Comparison of ENCODE assay signal across 1 cellular context in genomic region chr6:156933201-156934053, GRCh38.
TF ChIP-seq lines count a peak whose summit lies in the region.

No MANE protein-coding gene starts in this region.

TF ChIP-seq in HepG2, 621 proteins besides CTCF, POLR2A, EP300 and RAD21 (continued from another document and continues in another):
- TF ChIP-seq TBX3 (IDR thresholded peaks at IDR 0.05; ENCODE audit: borderline replicate concordance) (0 out of 2 replicates have a peak, but pooled peaks have one; percentile 14), FIP1L1 (IDR thresholded peaks at IDR 0.05; ENCODE audit: borderline replicate concordance, insufficient read depth, low read depth, low read length) (no peak), GABPB1 (CRISPR knock-in tag; IDR thresholded peaks at IDR 0.05) (no peak), KAT7 (CRISPR knock-in tag; IDR thresholded peaks at IDR 0.05; ENCODE audit: borderline replicate concordance) (peak; percentile 35; the same call in 1 of the 2 replicates), ZNF629 (CRISPR knock-in tag; conservative IDR thresholded peaks at IDR 0.05) (0 out of 2 replicates have a peak, but pooled peaks have one; percentile 33), ZNF501 (CRISPR knock-in tag; IDR thresholded peaks at IDR 0.05) (no peak), PHF8 (CRISPR knock-in tag; IDR thresholded peaks at IDR 0.05) (peak; percentile 45; the same call in 1 of the 2 replicates), KIAA2018 (CRISPR knock-in tag; IDR thresholded peaks at IDR 0.05; ENCODE audit: borderline replicate concordance) (no peak), TCF7 (IDR thresholded peaks at IDR 0.05; ENCODE audit: low read depth) (0 out of 2 replicates have a peak, but pooled peaks have one; percentile 32), MYPOP (CRISPR knock-in tag; IDR thresholded peaks at IDR 0.05) (peak; percentile 62; the same call in 1 of the 2 replicates), FOSL2 (CRISPR knock-in tag; IDR thresholded peaks at IDR 0.05) (peak; percentile 19; the same call in 1 of the 2 replicates), FOXP4 (CRISPR knock-in tag; IDR thresholded peaks at IDR 0.05) (peak; percentile 92), SP5 (CRISPR knock-in tag; IDR thresholded peaks at IDR 0.05; ENCODE audit: borderline replicate concordance, low read depth) (peak; percentile 77; the same call in 1 of the 2 replicates), NCOA2 (CRISPR knock-in tag; IDR thresholded peaks at IDR 0.05) (peak; percentile 65; the same call in 1 of the 2 replicates), ZNF605 (CRISPR knock-in tag; IDR thresholded peaks at IDR 0.05) (peak; percentile 68; the same call in 1 of the 2 replicates), DDIT3 (CRISPR knock-in tag; IDR thresholded peaks at IDR 0.05) (no peak), PHF5A (CRISPR knock-in tag; IDR thresholded peaks at IDR 0.05; ENCODE audit: low read depth, unreplicated experiment) (no peak), CEBPG (CRISPR knock-in tag; IDR thresholded peaks at IDR 0.05) (peak; percentile 54), ZBTB43 (CRISPR knock-in tag; conservative IDR thresholded peaks at IDR 0.05) (peak; percentile 41), GFI1 (CRISPR knock-in tag; IDR thresholded peaks at IDR 0.05; ENCODE audit: borderline replicate concordance) (0 out of 2 replicates have a peak, but pooled peaks have one; percentile 40), ZNF430 (CRISPR knock-in tag; IDR thresholded peaks at IDR 0.05) (0 out of 2 replicates have a peak, but pooled peaks have one; percentile 24), ZNF281 (CRISPR knock-in tag; IDR thresholded peaks at IDR 0.05; ENCODE audit: borderline replicate concordance) (peak; percentile 70; the same call in 1 of the 2 replicates), NFYB (CRISPR knock-in tag; IDR thresholded peaks at IDR 0.05) (no peak), CREM (IDR thresholded peaks at IDR 0.05) (peak; percentile 59), CREM (CRISPR knock-in tag; IDR thresholded peaks at IDR 0.05) (no peak), SAP130 (CRISPR knock-in tag; IDR thresholded peaks at IDR 0.05; ENCODE audit: low read depth) (peak; percentile 81), ZNF770 (CRISPR knock-in tag; IDR thresholded peaks at IDR 0.05) (peak; percentile 85), HDAC2 (CRISPR knock-in tag; IDR thresholded peaks at IDR 0.05) (peak; percentile 70; the same call in 1 of the 2 replicates), ATM (IDR thresholded peaks at IDR 0.05; ENCODE audit: borderline replicate concordance) (no peak), TBP (CRISPR knock-in tag; IDR thresholded peaks at IDR 0.05) (no peak), SP1 (IDR thresholded peaks at IDR 0.05) (no peak), SP1 (CRISPR knock-in tag; IDR thresholded peaks at IDR 0.05) (no peak), TMF1 (CRISPR knock-in tag; IDR thresholded peaks at IDR 0.05; ENCODE audit: low read depth) (no peak), TFDP1 (CRISPR knock-in tag; IDR thresholded peaks at IDR 0.05; ENCODE audit: borderline replicate concordance) (peak; percentile 53; the same call in 1 of the 2 replicates), ZFP36L2 (CRISPR knock-in tag; IDR thresholded peaks at IDR 0.05) (no peak), ZNF724P (CRISPR knock-in tag; IDR thresholded peaks at IDR 0.05; ENCODE audit: borderline replicate concordance) (0 out of 2 replicates have a peak, but pooled peaks have one; percentile 32), FOXO4 (CRISPR knock-in tag; conservative IDR thresholded peaks at IDR 0.05) (no peak), ZNF234 (CRISPR knock-in tag; conservative IDR thresholded peaks at IDR 0.05) (no peak), DPF2 (CRISPR knock-in tag; IDR thresholded peaks at IDR 0.05; ENCODE audit: borderline replicate concordance, low read depth) (peak; percentile 77), MIER3 (CRISPR knock-in tag; IDR thresholded peaks at IDR 0.05; ENCODE audit: borderline replicate concordance) (peak; percentile 42; the same call in 1 of the 2 replicates), MXD4 (CRISPR knock-in tag; IDR thresholded peaks at IDR 0.05) (peak; percentile 78), NFE2L1 (CRISPR knock-in tag; IDR thresholded peaks at IDR 0.05; ENCODE audit: borderline replicate concordance) (no peak)
